Comparison of ENCODE assay signal across 10 cellular contexts in genomic region chr11:122085264-122085663, GRCh38. TPM values are rescaled to one million over a fixed set of nuclear protein-coding genes. Genes with fewer than 3 reads are reported as not detected.
A peak's percentile ranks its signal among the peaks of the same experiment; 100 is the strongest.
DNase-seq lines count a peak whose midpoint lies in the region; ATAC-seq and FAIRE-seq lines count a peak whose summit lies in the region.
"Had no signal": no experiment of that assay in that cellular context is flagged by ENCODE, and none has a peak within 500 bp of the region (broad histone marks: within the 10 kb centered on the region; RNA-seq: fewer than 3 reads in every experiment).

No MANE protein-coding gene starts in this region.

- no peaks in the 10 kb centered on the region for H3K4me1 ChIP-seq in mesenchymal stem cell (ENCODE audit: control insufficient read depth, insufficient read depth, low read depth, low read length)

- no peak overlapping the region for H2BK120ac ChIP-seq in mesenchymal stem cell (ENCODE audit: low read depth, low read length)

- no peaks in the 10 kb centered on the region for H3K27me3 ChIP-seq in mesenchymal stem cell (ENCODE audit: control insufficient read depth in 1 of 2, insufficient read depth in 1 of 2, low read length in 2 of 2)

- no peaks in the 10 kb centered on the region for H3K79me1 ChIP-seq in mesenchymal stem cell (replicated peaks; ENCODE audit: low read length, poor library complexity, severe bottlenecking)

- H3K27me3 Mint-ChIP-seq in activated CD4-positive, alpha-beta T cell treated with anti-CD3 and anti-CD28 coated beads for 36 hours: peaks cover 6% of the 10 kb centered on the region

- CTCF ChIA-PET in activated CD4-positive, alpha-beta T cell treated with anti-CD3 and anti-CD28 coated beads for 36 hours (lab: Charles Lee): interaction anchor here (0.7 kb wide), 1 partner anchor 15 kb away, joined by 3 read pairs; no protein-coding TSS in a partner anchor

- no peak overlapping the region for H3K23ac ChIP-seq in mesenchymal stem cell (ENCODE audit: low read length in 2 of 2)

- H3K4me3 ChIP-seq in mesenchymal stem cell (ENCODE audit: insufficient read depth in 1 of 2, low read depth in 1 of 2, low read length in 2 of 2): no peak overlapping the region

- H3K18ac ChIP-seq in mesenchymal stem cell (ENCODE audit: low read depth in 1 of 2, low read length in 2 of 2): no peak overlapping the region

- DNase-seq in NCI-H226 (peak; percentile 76), mesenchymal stem cell (peak; percentile 93), DMS153 treated with DMSO at 0.1 percent for 48 hours (lab: John Stamatoyannopoulos, UW; ENCODE audit: unreplicated experiment) (no peak), left lobe of liver (ENCODE audit: low spot score) (no peak)
- DNase-seq in activated CD4-positive, alpha-beta T cell treated with anti-CD3 and anti-CD28 coated beads for 36 hours: no peak
- DNase-seq: AML-193, small intestine had no signal

- H3K4me2 ChIP-seq in mesenchymal stem cell (ENCODE audit: low read length, poor library complexity, severe bottlenecking): no peak overlapping the region

- peak; percentile 53 for FAIRE-seq in A204.1 (lab: Jason Lieb, UNC)
- FAIRE-seq in endometrium (lab: Jason Lieb, UNC): peak; percentile 72
- FAIRE-seq: small intestine had no signal

- no peak overlapping the region for H3K4me3 Mint-ChIP-seq in activated CD4-positive, alpha-beta T cell treated with anti-CD3 and anti-CD28 coated beads for 36 hours

- H3K4ac ChIP-seq in mesenchymal stem cell (ENCODE audit: low read depth in 1 of 2, low read length in 2 of 2): no peak overlapping the region

- H3K9me3 Mint-ChIP-seq in activated CD4-positive, alpha-beta T cell treated with anti-CD3 and anti-CD28 coated beads for 36 hours (ENCODE audit: low read depth): no peaks in the 10 kb centered on the region

- H3K9me3 ChIP-seq in mesenchymal stem cell (ENCODE audit: control insufficient read depth, low read length): no peaks in the 10 kb centered on the region

- POLR2A ChIA-PET in activated CD4-positive, alpha-beta T cell treated with anti-CD3 and anti-CD28 coated beads for 36 hours (lab: Charles Lee): no interaction called here

- no peak overlapping the region for H2BK12ac ChIP-seq in mesenchymal stem cell (ENCODE audit: low read length in 2 of 2)

- H2BK15ac ChIP-seq in mesenchymal stem cell (ENCODE audit: low read depth, poor library complexity, severe bottlenecking): no peak overlapping the region

- H2BK5ac ChIP-seq in mesenchymal stem cell (ENCODE audit: low read depth, low read length, poor library complexity, severe bottlenecking): no peak overlapping the region

- peaks cover 5 to 41% of the 10 kb centered on the region in 2 experiments for H3K36me3 ChIP-seq in mesenchymal stem cell (ENCODE audit: control insufficient read depth in 1 of 2, insufficient read depth in 2 of 2, low read depth in 1 of 2, low read length in 2 of 2)

- no peak overlapping the region for H4K8ac ChIP-seq in mesenchymal stem cell (ENCODE audit: low read length)

- H3K36me3 Mint-ChIP-seq in activated CD4-positive, alpha-beta T cell treated with anti-CD3 and anti-CD28 coated beads for 36 hours (ENCODE audit: low read depth): no peaks in the 10 kb centered on the region

- intact Hi-C loops in activated CD4-positive, alpha-beta T cell treated with anti-CD3 and anti-CD28 coated beads for 36 hours (cut with DNase I, micrococcal nuclease): no loop called here

- H3K27ac Mint-ChIP-seq in activated CD4-positive, alpha-beta T cell treated with anti-CD3 and anti-CD28 coated beads for 36 hours: no peak overlapping the region

- H4K91ac ChIP-seq in mesenchymal stem cell (ENCODE audit: low read length): no peak overlapping the region

- no peaks in the 10 kb centered on the region for H3K4me1 Mint-ChIP-seq in activated CD4-positive, alpha-beta T cell treated with anti-CD3 and anti-CD28 coated beads for 36 hours

- no peak overlapping the region for H3K14ac ChIP-seq in mesenchymal stem cell (ENCODE audit: low read length in 2 of 2)

- H3K9ac ChIP-seq in mesenchymal stem cell (ENCODE audit: low read length): peak overlapping the region; percentile 65

- no peak overlapping the region for H3K27ac ChIP-seq in mesenchymal stem cell (ENCODE audit: low read length, poor library complexity, severe bottlenecking)

- ATAC-seq in GM21825 (IDR thresholded peaks at IDR 0.05; ENCODE audit: unreplicated experiment) (no peak), left lobe of liver (no peak)
- ATAC-seq in activated CD4-positive, alpha-beta T cell treated with anti-CD3 and anti-CD28 coated beads for 36 hours: no peak

- WGBS in mesenchymal stem cell: 0% methylated on average over 1 of the region's 1 CpG

- H2AK5ac ChIP-seq in mesenchymal stem cell (ENCODE audit: low read length, severe bottlenecking): no peak overlapping the region

- no peak overlapping the region for H2AFZ ChIP-seq in mesenchymal stem cell (ENCODE audit: low read depth, low read length)

RNA-seq across cellular contexts. Expression of gene BLID, which starts 30.8 kb away (rescaled TPM):
- not detected for polyA plus RNA-seq in mesenchymal stem cell (2013, experiment 1 of 2)
- not detected for polyA plus RNA-seq in mesenchymal stem cell (2013, experiment 2 of 2)
- total RNA-seq in activated CD4-positive, alpha-beta T cell treated with anti-CD3 and anti-CD28 coated beads for 36 hours: not detected
- 0.63 TPM for total RNA-seq in left lobe of liver
- polyA plus RNA-seq: small intestine had no signal

Comparison
In these comparisons a context has a peak if more than half of its experiments do, and no peak if none do; other contexts are left out.
1. DNase-seq: peak in NCI-H226 (single experiment) and mesenchymal stem cell (single experiment); none in DMS153 treated with DMSO at 0.1 percent for 48 hours (single experiment), activated CD4-positive, alpha-beta T cell treated with anti-CD3 and anti-CD28 coated beads for 36 hours (single experiment) and left lobe of liver (single experiment).